11 cellular contexts compared by ENCODE assay signal in genomic region chr1:24411963-24412362, GRCh38. TPM values are rescaled to one million over a fixed set of nuclear protein-coding genes. Genes with fewer than 3 reads are reported as not detected.
DNase-seq lines count a peak whose midpoint lies in the region; ATAC-seq and TF ChIP-seq lines count a peak whose summit lies in the region.
"Had no signal": no experiment of that assay in that cellular context is flagged by ENCODE, and none has a peak within 500 bp of the region (broad histone marks: within the 10 kb centered on the region; RNA-seq: fewer than 3 reads in every experiment).

No MANE protein-coding gene starts in this region.

- H3K27ac ChIP-seq in A673 (ENCODE audit: low read depth, low read length, poor library complexity, severe bottlenecking) (no peak overlapping the region), DOHH2 (ENCODE audit: low read depth, low read length) (no peak overlapping the region), SJSA1 (peak overlapping the region; percentile 96), epithelial cell of prostate (peak overlapping the region; percentile 85), testis (no peak overlapping the region)
- no peak overlapping the region for H3K27ac ChIP-seq in effector memory CD4-positive, alpha-beta T cell (ENCODE audit: insufficient read depth, low read length, poor library complexity, severe bottlenecking)
- H3K27ac ChIP-seq: stomach had no signal

- peak; percentile 27 for DNase-seq in A673 (ENCODE audit: low spot score)
- peak; percentile 85 to 86 for DNase-seq in SJSA1 (ENCODE audit: low read depth in 1 of 2, low spot score in 2 of 2)
- no peak for DNase-seq in epithelial cell of prostate (ENCODE audit: low read depth, low spot score)
- DNase-seq in testis: no peak
- DNase-seq in NCI-H526 treated with DMSO at 0.1 percent for 48 hours (lab: John Stamatoyannopoulos, UW): no peak
- DNase-seq in effector memory CD4-positive, alpha-beta T cell: no peak
- DNase-seq: NCI-H1694 treated with DMSO at 0.1 percent for 48 hours, NCI-H748 treated with DMSO at 0.1 percent for 48 hours, stomach had no signal

- H3K36me3 ChIP-seq in A673 (ENCODE audit: insufficient read depth, low read length, poor library complexity, severe bottlenecking) (no peaks in the 10 kb centered on the region), DOHH2 (ENCODE audit: control insufficient read depth, low read length) (no peaks in the 10 kb centered on the region; the same call in 1 of the 2 replicates), SJSA1 (peaks cover 30% of the 10 kb centered on the region), testis (ENCODE audit: low read depth, missing control alignments) (no peaks in the 10 kb centered on the region)
- no peaks in the 10 kb centered on the region for H3K36me3 ChIP-seq in effector memory CD4-positive, alpha-beta T cell (ENCODE audit: control insufficient read depth, insufficient read depth, low read length)
- H3K36me3 ChIP-seq: stomach had no signal

- ATAC-seq in GM18909 (IDR thresholded peaks at IDR 0.05; ENCODE audit: poor library complexity, unreplicated experiment): no peak

- no peaks in the 10 kb centered on the region for H4K20me1 ChIP-seq in DOHH2 (ENCODE audit: control insufficient read depth, insufficient read depth, low read depth, low read length)

- 73 to 87% methylated on average over 6 of the region's 6 CpGs for WGBS in testis, 2 donors

- H3F3A ChIP-seq in DOHH2 (ENCODE audit: control insufficient read depth, insufficient read depth): peaks cover 5% of the 10 kb centered on the region

- H3K4me1 ChIP-seq in A673 (ENCODE audit: insufficient read depth, low read length, poor library complexity, severe bottlenecking) (peaks cover 10% of the 10 kb centered on the region), DOHH2 (ENCODE audit: control insufficient read depth, low read length) (peaks cover 38% of the 10 kb centered on the region), SJSA1 (replicated peaks) (peaks cover 56% of the 10 kb centered on the region), testis (peaks cover 6% of the 10 kb centered on the region)
- H3K4me1 ChIP-seq in effector memory CD4-positive, alpha-beta T cell (ENCODE audit: control insufficient read depth, insufficient read depth, low read length, poor library complexity, severe bottlenecking): peaks cover 17% of the 10 kb centered on the region

- intact Hi-C loops in A673 (cut with micrococcal nuclease; ENCODE audit: unreplicated experiment): no loop called here
- intact Hi-C loops in testis (cut with DNase I; ENCODE audit: low total_unique reads): no loop called here

- TF ChIP-seq CTCF in A673 (conservative IDR thresholded peaks at IDR 0.05; ENCODE audit: low read depth, low read length): no peak
- TF ChIP-seq CTCF in DOHH2 (IDR thresholded peaks at IDR 0.05; ENCODE audit: low read depth, low read length, poor library complexity, severe bottlenecking): no peak
- no peak for TF ChIP-seq CTCF in testis (IDR thresholded peaks at IDR 0.05)

- peak overlapping the region; percentile 91 for H3K4me2 ChIP-seq in DOHH2 (ENCODE audit: low read length)

- BruUV-seq in A673 (replicated peaks; lab: Mats Ljungman, UMichigan): no TSS peak

- peaks cover 4% of the 10 kb centered on the region for H3K9me3 ChIP-seq in A673 (ENCODE audit: low read depth, low read length, poor library complexity, severe bottlenecking)
- H3K9me3 ChIP-seq in DOHH2 (ENCODE audit: control insufficient read depth, insufficient read depth, low read length): no peaks in the 10 kb centered on the region
- H3K9me3 ChIP-seq in SJSA1 (replicated peaks): no peaks in the 10 kb centered on the region; the same call in 1 of the 2 replicates
- no peaks in the 10 kb centered on the region for H3K9me3 ChIP-seq in testis
- no peaks in the 10 kb centered on the region for H3K9me3 ChIP-seq in effector memory CD4-positive, alpha-beta T cell (ENCODE audit: control insufficient read depth, low read length)
- H3K9me3 ChIP-seq: stomach had no signal

- no peaks in the 10 kb centered on the region for H3K27me3 ChIP-seq in A673 (replicated peaks; ENCODE audit: insufficient read depth, low read depth, low read length, poor library complexity)
- H3K27me3 ChIP-seq in DOHH2 (ENCODE audit: control insufficient read depth, low read length): no peaks in the 10 kb centered on the region
- H3K27me3 ChIP-seq in SJSA1 (replicated peaks): no peaks in the 10 kb centered on the region
- H3K27me3 ChIP-seq in testis: no peaks in the 10 kb centered on the region
- H3K27me3 ChIP-seq in effector memory CD4-positive, alpha-beta T cell (replicated peaks; ENCODE audit: control insufficient read depth, insufficient read depth, low read length, poor library complexity, severe bottlenecking): no peaks in the 10 kb centered on the region
- H3K27me3 ChIP-seq: stomach had no signal

- no peak for TF ChIP-seq POLR2A in testis (IDR thresholded peaks at IDR 0.05)

- CTCF ChIA-PET in A673 (lab: Charles Lee): no interaction called here

- peaks cover 32% of the 10 kb centered on the region for H3K79me2 ChIP-seq in DOHH2 (ENCODE audit: control insufficient read depth, low read length)

- no peaks in the 10 kb centered on the region for H3K9me2 ChIP-seq in DOHH2 (replicated peaks; ENCODE audit: control insufficient read depth, low read length)

- POLR2A ChIA-PET in A673 (lab: Charles Lee; ENCODE audit: low non-redundant PET): no interaction called here

- H3K4me3 ChIP-seq in A673 (ENCODE audit: low read depth, low read length, poor library complexity, severe bottlenecking) (no peak overlapping the region), DOHH2 (ENCODE audit: low read length) (no peak overlapping the region; the same call in 1 of the 2 replicates), SJSA1 (no peak overlapping the region), testis (no peak overlapping the region)
- no peak overlapping the region for H3K4me3 ChIP-seq in effector memory CD4-positive, alpha-beta T cell (ENCODE audit: insufficient read depth, low read depth, low read length, poor library complexity, severe bottlenecking)

RNA-seq across cellular contexts. Expression of gene STPG1, which starts 1.6 kb away (rescaled TPM):
- total RNA-seq in A673 (2021) (7.2 and 8.6 TPM in 2 replicates), testis (10 to 100 TPM; 25.1 to 45.9 TPM)
- total RNA-seq in SJSA1 (2014; rRNA removed; shearing (Covaris generic)): 16.5 and 17.5 TPM in 2 replicates
- 67.6 TPM for polyA plus RNA-seq in testis (ENCODE audit: insufficient read depth, low read depth, low replicate concordance)

RNA-seq across cellular contexts. Expression of gene NIPAL3, which starts 3.6 kb away (rescaled TPM):
- total RNA-seq in A673 (2021): 6.5 and 7.3 TPM in 2 replicates
- 25.6 and 44.2 TPM in 2 replicates for total RNA-seq in SJSA1 (2014; rRNA removed; shearing (Covaris generic))
- 10 to 100 TPM; 33.1 to 46.0 TPM for total RNA-seq in testis
- 11.2 TPM for polyA plus RNA-seq in testis (ENCODE audit: insufficient read depth, low read depth, low replicate concordance)

Comparison
In these comparisons a context has a peak if more than half of its experiments do, and no peak if none do; other contexts are left out.
1. DNase-seq: peak in A673 (single experiment) and SJSA1 (2 of 2); none in epithelial cell of prostate (single experiment), testis (single experiment), NCI-H526 treated with DMSO at 0.1 percent for 48 hours (single experiment) and effector memory CD4-positive, alpha-beta T cell (0 of 3).
2. H3K27ac ChIP-seq: peak in SJSA1 (single experiment) and epithelial cell of prostate (single experiment); none in A673 (single experiment), DOHH2 (single experiment), testis (0 of 2) and effector memory CD4-positive, alpha-beta T cell (single experiment).